8 cellular contexts compared by ENCODE assay signal in the genomic region with DNA sequence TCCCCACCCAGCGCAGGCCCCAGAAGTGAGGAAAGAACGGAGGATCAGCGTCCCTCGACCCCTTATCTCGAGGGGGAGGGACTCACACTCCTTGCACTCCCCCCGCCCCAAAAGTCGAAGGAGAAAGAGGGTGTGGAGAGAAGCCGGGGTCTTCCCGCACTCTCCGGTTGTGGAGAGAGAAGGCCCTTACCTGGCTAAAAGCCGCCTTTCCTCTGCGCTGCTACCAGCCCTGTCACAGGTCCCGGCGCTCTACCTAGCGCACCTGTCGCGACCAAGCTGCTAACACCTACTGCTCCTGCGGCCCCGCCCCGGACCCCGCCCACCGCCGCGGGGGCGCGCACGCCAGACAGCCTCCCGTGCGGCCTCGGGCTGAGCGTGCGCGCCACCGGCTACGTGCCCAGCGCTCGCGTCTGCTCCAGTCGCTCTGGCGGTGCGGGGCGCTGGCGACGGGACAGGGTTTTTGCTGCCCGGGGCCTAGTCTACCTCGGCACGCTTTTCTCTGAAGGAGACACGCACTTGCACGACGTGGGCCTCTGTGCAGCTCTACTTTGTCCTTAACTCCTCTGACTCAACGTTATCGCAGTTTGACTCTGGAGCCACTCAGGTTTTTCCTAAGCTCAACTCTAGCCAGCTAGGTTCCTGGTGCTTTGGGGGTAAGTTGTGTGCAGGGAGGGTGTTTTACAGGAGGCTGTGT. TPM values are rescaled to one million over a fixed set of nuclear protein-coding genes. Genes with fewer than 3 reads are reported as not detected.
A peak's percentile ranks its signal among the peaks of the same experiment; 100 is the strongest.
DNase-seq lines count a peak whose midpoint lies in the region; ATAC-seq and TF ChIP-seq lines count a peak whose summit lies in the region.

A gene (minus strand): TSS at position 291 of the 694 bp plus-strand sequence. CDS start 34,769 bp downstream, outside the sequence.

- H3K27ac ChIP-seq in upper lobe of right lung: peak within 1 kb of the TSS; percentile 85

- H3K36me3 ChIP-seq in upper lobe of right lung: no peaks in the 10 kb centered on the region

- H3K4me1 ChIP-seq in upper lobe of right lung: peaks cover 28% of the 10 kb centered on the region

- no peaks in the 10 kb centered on the region for H3K27me3 Mint-ChIP-seq in progenitor cell of endocrine pancreas

- peaks cover 27% of the 10 kb centered on the region for H3K4me1 Mint-ChIP-seq in progenitor cell of endocrine pancreas (ENCODE audit: low read depth)

- no peaks in the 10 kb centered on the region for H3K27me3 ChIP-seq in upper lobe of right lung

- H3K4me3 Mint-ChIP-seq in progenitor cell of endocrine pancreas (ENCODE audit: low read depth): peak within 1 kb of the TSS; percentile 90

- H3K27ac Mint-ChIP-seq in progenitor cell of endocrine pancreas: peak within 1 kb of the TSS; percentile 95

- TF ChIP-seq CTCF in GM12873 (IDR thresholded peaks at IDR 0.05; ENCODE audit: insufficient read depth, low read depth, low read length, missing control alignments) (peak; percentile 44), progenitor cell of endocrine pancreas (IDR thresholded peaks at IDR 0.05; ENCODE audit: unreplicated experiment) (no peak), upper lobe of right lung (IDR thresholded peaks at IDR 0.05) (peak; percentile 33)

- peak; percentile 81 for ATAC-seq in HG02840 (IDR thresholded peaks at IDR 0.05; ENCODE audit: low FRiP score, unreplicated experiment)
- peak; percentile 100 for ATAC-seq in left cardiac atrium
- peak; percentile 100 for ATAC-seq in upper lobe of right lung

- no peaks in the 10 kb centered on the region for H3K9me3 Mint-ChIP-seq in progenitor cell of endocrine pancreas (ENCODE audit: low read depth)

- peaks cover 5% of the 10 kb centered on the region for H3K36me3 Mint-ChIP-seq in progenitor cell of endocrine pancreas (ENCODE audit: insufficient read depth)

- H3K4me3 ChIP-seq in upper lobe of right lung: peak within 1 kb of the TSS; percentile 94

- intact Hi-C loops in T-helper 1 cell treated with Interleukin-12 subunit alpha and Interleukin-12 subunit beta and Interleukin-4 antibody, amounts not matched to agents 30 ng/mL and 1 ng/mL, for 36 hours (cut with micrococcal nuclease): loop anchor here (1.0 to 10.0 kb wide), 7 partner anchors 61 to 459 kb away; a partner anchor contains a TSS
- intact Hi-C loops in left cardiac atrium (cut with DNase I): no loop called here
- intact Hi-C loops in upper lobe of right lung (cut with DNase I): loop anchor here (10.0 kb wide), 1 partner anchor 69 kb away; no protein-coding TSS in a partner anchor

- DNase-seq in NCI-H146 (lab: John Stamatoyannopoulos, UW) (peak; percentile 94), amniotic epithelial cell (ENCODE audit: low read depth) (peak; percentile 73), left cardiac atrium (peak; percentile 93), progenitor cell of endocrine pancreas (ENCODE audit: low spot score, unreplicated experiment) (peak; percentile 94), upper lobe of right lung (peak; percentile 97)

- H3K9me3 ChIP-seq in upper lobe of right lung: no peaks in the 10 kb centered on the region

RNA-seq across cellular contexts. Expression of the gene that starts here (rescaled TPM):
- 31.2 and 31.9 TPM in 2 replicates for total RNA-seq in T-helper 1 cell treated with Interleukin-12 subunit alpha and Interleukin-12 subunit beta and Interleukin-4 antibody, amounts not matched to agents 30 ng/mL and 1 ng/mL, for 36 hours
- total RNA-seq in left cardiac atrium (10 to 100 TPM; 30.6 to 37.7 TPM), progenitor cell of endocrine pancreas (39.9 and 40.9 TPM in 2 replicates), upper lobe of right lung (81.1 TPM)

Comparison
In these comparisons a context has a peak if more than half of its experiments do, and no peak if none do; other contexts are left out.
1. Peak in every context shown above with its lines: DNase-seq, ATAC-seq, H3K4me3 ChIP-seq and H3K27ac ChIP-seq.
2. intact Hi-C loops: an anchor here in T-helper 1 cell treated with Interleukin-12 subunit alpha and Interleukin-12 subunit beta and Interleukin-4 antibody, amounts not matched to agents 30 ng/mL and 1 ng/mL, for 36 hours (1.0 to 10.0 kb wide) and upper lobe of right lung (10.0 kb wide); none called in left cardiac atrium.